ENCODE assay signal across 1 cellular context in genomic region chr15:99986297-99987118, GRCh38.
TF ChIP-seq lines count a peak whose summit lies in the region.

No MANE protein-coding gene starts in this region.

TF ChIP-seq in HepG2, 621 proteins besides CTCF, POLR2A, EP300 and RAD21 (continued from another document):
- TF ChIP-seq, protein P1, sequence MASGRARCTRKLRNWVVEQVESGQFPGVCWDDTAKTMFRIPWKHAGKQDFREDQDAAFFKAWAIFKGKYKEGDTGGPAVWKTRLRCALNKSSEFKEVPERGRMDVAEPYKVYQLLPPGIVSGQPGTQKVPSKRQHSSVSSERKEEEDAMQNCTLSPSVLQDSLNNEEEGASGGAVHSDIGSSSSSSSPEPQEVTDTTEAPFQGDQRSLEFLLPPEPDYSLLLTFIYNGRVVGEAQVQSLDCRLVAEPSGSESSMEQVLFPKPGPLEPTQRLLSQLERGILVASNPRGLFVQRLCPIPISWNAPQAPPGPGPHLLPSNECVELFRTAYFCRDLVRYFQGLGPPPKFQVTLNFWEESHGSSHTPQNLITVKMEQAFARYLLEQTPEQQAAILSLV (CRISPR knock-in tag; IDR thresholded peaks at IDR 0.05; ENCODE audit: borderline replicate concordance): no peak
- TF ChIP-seq ATF4 (CRISPR knock-in tag; IDR thresholded peaks at IDR 0.05) (0 out of 4 replicates have a peak, but pooled peaks of 1 of the 2 experiments have one; percentile 31), ZNF580 (CRISPR knock-in tag; IDR thresholded peaks at IDR 0.05; ENCODE audit: borderline replicate concordance, low read depth) (no peak), ESRRA (CRISPR knock-in tag; IDR thresholded peaks at IDR 0.05; ENCODE audit: low read depth) (no peak), CREM (IDR thresholded peaks at IDR 0.05) (no peak), CREM (CRISPR knock-in tag; IDR thresholded peaks at IDR 0.05) (no peak), FOXP4 (CRISPR knock-in tag; IDR thresholded peaks at IDR 0.05) (no peak), JUN (CRISPR knock-in tag; IDR thresholded peaks at IDR 0.05) (no peak), CEBPG (CRISPR knock-in tag; IDR thresholded peaks at IDR 0.05) (peak; percentile 39; the same call in 1 of the 2 replicates), ELF3 (CRISPR knock-in tag; IDR thresholded peaks at IDR 0.05) (no peak), ZSCAN12 (CRISPR knock-in tag; IDR thresholded peaks at IDR 0.05) (no peak), ZFP37 (CRISPR knock-in tag; IDR thresholded peaks at IDR 0.05; ENCODE audit: borderline replicate concordance) (no peak)
